8 cellular contexts compared by ENCODE assay signal in genomic region chr17:21284319-21285163, GRCh38. TPM values are rescaled to one million over a fixed set of nuclear protein-coding genes. Genes with fewer than 3 reads are reported as not detected.
DNase-seq lines count a peak whose midpoint lies in the region; ATAC-seq and TF ChIP-seq lines count a peak whose summit lies in the region.

Gene MAP2K3, plus strand, starts transcription at chr17:21284711. Its CDS starts 210 bp downstream, at chr17:21284921.

- peak within 1 kb of the TSS; percentile 90 to 96 for H3K4me3 ChIP-seq in gastroesophageal sphincter

- ATAC-seq in gastroesophageal sphincter = peak; percentile 88

- H3K27me3 Mint-ChIP-seq in activated naive CD4-positive, alpha-beta T cell treated with anti-CD3 and anti-CD28 coated beads for 36 hours (ENCODE audit: low read depth) = no peaks in the 10 kb centered on the region

- no peaks in the 10 kb centered on the region for H3K9me3 ChIP-seq in gastroesophageal sphincter

- WGBS in gastroesophageal sphincter (ENCODE audit: low coverage in 1 of 2), 2 donors = 0% methylated on average over 9 of the region's 88 CpGs; no CpG with 5 or more reads in 1 of the 2 donors

- H3K27ac ChIP-seq in gastroesophageal sphincter = peak within 1 kb of the TSS; percentile 90 to 97 (median 96)

- peak within 1 kb of the TSS; percentile 100 for H3K4me3 Mint-ChIP-seq in activated naive CD4-positive, alpha-beta T cell treated with anti-CD3 and anti-CD28 coated beads for 36 hours

- H3K27ac Mint-ChIP-seq in activated naive CD4-positive, alpha-beta T cell treated with anti-CD3 and anti-CD28 coated beads for 36 hours = peak within 1 kb of the TSS; percentile 95

- H3K9me3 Mint-ChIP-seq in activated naive CD4-positive, alpha-beta T cell treated with anti-CD3 and anti-CD28 coated beads for 36 hours = no peaks in the 10 kb centered on the region

- H3K4me1 ChIP-seq in gastroesophageal sphincter = peaks cover 9 to 84% (median 36%) of the 10 kb centered on the region in 3 donors

- TF ChIP-seq CTCF in gastroesophageal sphincter (IDR thresholded peaks at IDR 0.05) = peak in 1 of 4 experiments; percentile 7

- peak; percentile 84 for DNase-seq in GF-D8 (lab: John Stamatoyannopoulos, UW)
- DNase-seq in HEK293T (ENCODE audit: extremely low spot score) = peak; percentile 98
- DNase-seq in MV-4-11 (lab: John Stamatoyannopoulos, UW) = peak; percentile 97
- peak; percentile 100 for DNase-seq in SK-N-DZ (ENCODE audit: low spot score)
- DNase-seq in activated naive CD4-positive, alpha-beta T cell treated with anti-CD3 and anti-CD28 coated beads for 36 hours = peak; percentile 97
- DNase-seq in non-pigmented ciliary epithelial cell (ENCODE audit: low read depth) = peak; percentile 94
- peak; percentile 99 for DNase-seq in superior temporal gyrus (ENCODE audit: extremely low spot score)

- H3K4me1 Mint-ChIP-seq in activated naive CD4-positive, alpha-beta T cell treated with anti-CD3 and anti-CD28 coated beads for 36 hours (ENCODE audit: low read depth) = peaks cover 62% of the 10 kb centered on the region

- CTCF ChIA-PET in HEK293T (lab: Yijun Ruan, JAX) = interaction anchor here (0.9 kb wide), 1 partner anchor 8 kb away, joined by 3 read pairs; no protein-coding TSS in a partner anchor
- CTCF ChIA-PET in activated naive CD4-positive, alpha-beta T cell treated with anti-CD3 and anti-CD28 coated beads for 36 hours (lab: Charles Lee) = interaction anchor here (1.1 to 4.0 kb wide), 4 partner anchors 8 to 229 kb away, joined by 3 to 26 read pairs (median 4); no protein-coding TSS in a partner anchor

- H3K27me3 ChIP-seq in gastroesophageal sphincter = no peaks in the 10 kb centered on the region

- no peaks in the 10 kb centered on the region for H3K36me3 ChIP-seq in gastroesophageal sphincter

- no peak for TF ChIP-seq EP300 in gastroesophageal sphincter (IDR thresholded peaks at IDR 0.05)

- H3K36me3 Mint-ChIP-seq in activated naive CD4-positive, alpha-beta T cell treated with anti-CD3 and anti-CD28 coated beads for 36 hours (ENCODE audit: low read depth) = peaks cover 14% of the 10 kb centered on the region

- POLR2A ChIA-PET in HEK293T (lab: Yijun Ruan, JAX) = interaction anchor here (0.7 to 2.8 kb wide), 4 partner anchors 9 to 241 kb away, joined by 4 to 20 read pairs (median 4); partner anchors contain the start of gene USP22

- intact Hi-C loops in activated naive CD4-positive, alpha-beta T cell treated with anti-CD3 and anti-CD28 coated beads for 36 hours (cut with micrococcal nuclease) = loop anchor here (1.0 to 10.0 kb wide), 10 partner anchors 9 to 1127 kb away; partner anchors contain the start of genes DHRS7B and TMEM11

- TF ChIP-seq POLR2A in gastroesophageal sphincter (IDR thresholded peaks at IDR 0.05) = peak; percentile 96 to 98

TF ChIP-seq in HEK293T, 16 proteins besides CTCF, POLR2A, EP300 and RAD21:
- TF ChIP-seq PKNOX1 (IDR thresholded peaks at IDR 0.05) = peak; percentile 99
- TF ChIP-seq FOXM1 (IDR thresholded peaks at IDR 0.05; ENCODE audit: borderline replicate concordance) = no peak
- peak; percentile 26; the same call in 1 of the 2 replicates for TF ChIP-seq L3MBTL2 (conservative IDR thresholded peaks at IDR 0.05)
- TF ChIP-seq HDGF (IDR thresholded peaks at IDR 0.05; ENCODE audit: borderline replicate concordance) = peak; percentile 98; the same call in 1 of the 2 replicates
TF ChIP-seq in HEK293T: peak in this region for 3.

RNA-seq across cellular contexts. Expression of gene MAP2K3, which starts in this region (rescaled TPM):
- 8.6 and 9.6 TPM in 2 replicates for polyA plus RNA-seq in SK-N-DZ (2014; cell fraction: cytosol; rRNA removed)
- polyA plus RNA-seq in SK-N-DZ (2014; cell fraction: nucleus; rRNA removed) = 11.4 and 12.4 TPM in 2 replicates
- total RNA-seq in activated naive CD4-positive, alpha-beta T cell treated with anti-CD3 and anti-CD28 coated beads for 36 hours = 10 to 100 TPM; 87.0 to 87.2 TPM
- 10 to 100 TPM; 18.3 to 46.2 (median 35.2) TPM for total RNA-seq in gastroesophageal sphincter

Comparison
In these comparisons a context has a peak if more than half of its experiments do, and no peak if none do; other contexts are left out.
1. Peak in every context shown above with its lines: DNase-seq, ATAC-seq, H3K4me3 ChIP-seq and H3K27ac ChIP-seq.